In the genomic region with DNA sequence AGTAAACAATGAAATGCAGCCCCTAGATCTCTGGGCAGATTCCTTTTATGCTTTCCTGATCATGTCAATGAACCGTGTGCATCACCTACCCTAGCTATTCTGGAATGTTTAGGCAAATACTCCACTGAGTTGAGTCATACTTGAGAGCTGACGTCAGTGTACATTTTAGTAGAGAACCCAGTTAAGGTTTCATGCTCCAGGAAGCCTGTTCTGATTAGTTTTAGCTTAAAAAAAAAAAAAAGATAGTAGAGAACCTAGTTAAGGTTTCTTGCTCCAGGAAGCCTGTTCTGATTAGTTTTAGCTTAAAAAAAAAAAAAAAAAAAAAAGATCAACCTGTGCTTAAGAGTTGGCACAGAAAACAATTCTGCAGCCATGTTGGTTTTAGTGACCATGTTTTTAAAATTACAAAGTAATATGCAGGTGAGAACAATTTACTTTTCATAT, we compare ENCODE assay signal across 12 cellular contexts. TPM values are rescaled to one million over a fixed set of nuclear protein-coding genes. Genes with fewer than 3 reads are reported as not detected.
DNase-seq lines count a peak whose midpoint lies in the region; ATAC-seq and TF ChIP-seq lines count a peak whose summit lies in the region.
"Had no signal": no experiment of that assay in that cellular context is flagged by ENCODE, and none has a peak within 500 bp of the region (broad histone marks: within the 10 kb centered on the region; RNA-seq: fewer than 3 reads in every experiment).

No MANE protein-coding gene starts in this region.

- no peaks in the 10 kb centered on the region for H3K36me3 Mint-ChIP-seq in nephron (ENCODE audit: low read depth)

- DNase-seq in Caki2 (ENCODE audit: low read depth), result peak; percentile 96
- peak; percentile 45 for DNase-seq in LoVo (ENCODE audit: low spot score)
- DNase-seq in epithelial cell of esophagus (ENCODE audit: low read depth), result peak; percentile 90
- no peak for DNase-seq in Peyer's patch
- no peak for DNase-seq in stimulated activated naive CD4-positive, alpha-beta T cell (lab: John Stamatoyannopoulos, UW)
- no peak for DNase-seq in stimulated activated CD4-positive, alpha-beta T cell treated with anti-CD3 and anti-CD28 coated beads, Interleukin-12 subunit alpha, Interleukin-12 subunit beta, amount 100 ng/mL, for 4 hours
- DNase-seq: activated CD4-positive, alpha-beta memory T cell treated with anti-CD3 and anti-CD28 coated beads, Interleukin-2, amount 10 ng/mL, durations not matched to agents 7 days and 5 days; caudate nucleus; DMS153; stimulated activated CD4-positive, alpha-beta T cell treated with anti-CD3 and anti-CD28 coated beads, Interleukin-2, amount 100 ng/mL, for 48 hours had no signal

- no peak for TF ChIP-seq CTCF in epithelial cell of esophagus (IDR thresholded peaks at IDR 0.05; ENCODE audit: insufficient read depth, low read depth, low read length, missing control alignments)
- no peak for TF ChIP-seq CTCF in nephron (IDR thresholded peaks at IDR 0.05; ENCODE audit: unreplicated experiment in 3 of 3)
- no peak for TF ChIP-seq CTCF in Peyer's patch (IDR thresholded peaks at IDR 0.05)

- H3K27me3 ChIP-seq in Peyer's patch, result no peaks in the 10 kb centered on the region

- no peak for TF ChIP-seq POLR2A in Peyer's patch (IDR thresholded peaks at IDR 0.05)

- H3K4me3 ChIP-seq in epithelial cell of esophagus (ENCODE audit: low read length) (no peak overlapping the region), Peyer's patch (no peak overlapping the region)

- no peaks in the 10 kb centered on the region for H3K4me1 ChIP-seq in Peyer's patch

- in situ Hi-C loops in Caki2 (cut with HindIII; ENCODE audit: low pct_unique_long_range_greater_than_20kb, low sequenced_read_pairs), result no loop called here

- no peak overlapping the region for H3K27ac ChIP-seq in Peyer's patch

- H3K9me3 Mint-ChIP-seq in nephron, result no peaks in the 10 kb centered on the region
- H3K9me3 Mint-ChIP-seq: activated CD4-positive, alpha-beta memory T cell treated with anti-CD3 and anti-CD28 coated beads, Interleukin-2, amount 10 ng/mL, durations not matched to agents 7 days and 5 days had no signal

- no peaks in the 10 kb centered on the region for H3K36me3 ChIP-seq in Peyer's patch

- no peaks in the 10 kb centered on the region for H3K27me3 Mint-ChIP-seq in nephron (ENCODE audit: low read depth)

- H3K9me3 ChIP-seq in Peyer's patch, result no peaks in the 10 kb centered on the region

- ATAC-seq in GM18909 (IDR thresholded peaks at IDR 0.05; ENCODE audit: poor library complexity, unreplicated experiment), result no peak

- peaks cover 56% of the 10 kb centered on the region for H3K4me1 Mint-ChIP-seq in nephron

- peak overlapping the region in 1 of 3 experiments; percentile 7 for H3K4me3 Mint-ChIP-seq in nephron
- H3K4me3 Mint-ChIP-seq: activated CD4-positive, alpha-beta memory T cell treated with anti-CD3 and anti-CD28 coated beads, Interleukin-2, amount 10 ng/mL, durations not matched to agents 7 days and 5 days had no signal

- H3K27ac Mint-ChIP-seq in nephron, result peak overlapping the region; percentile 67 to 87 (median 74)
- H3K27ac Mint-ChIP-seq: activated CD4-positive, alpha-beta memory T cell treated with anti-CD3 and anti-CD28 coated beads, Interleukin-2, amount 10 ng/mL, durations not matched to agents 7 days and 5 days had no signal

RNA-seq across cellular contexts. Expression of a gene that starts 3.7 kb away (rescaled TPM):
- 81.5 and 115 TPM in 2 replicates for total RNA-seq in Caki2 (2014; rRNA removed; shearing (Covaris generic); ENCODE audit: low replicate concordance)
- total RNA-seq in Peyer's patch, result 10 to 100 TPM; 44.6 to 65.8 (median 52.9) TPM

Comparison
In these comparisons a context has a peak if more than half of its experiments do, and no peak if none do; other contexts are left out.
1. DNase-seq: peak in Caki2 (single experiment), LoVo (single experiment) and epithelial cell of esophagus (single experiment); none in Peyer's patch (0 of 3), stimulated activated naive CD4-positive, alpha-beta T cell (0 of 6) and stimulated activated CD4-positive, alpha-beta T cell treated with anti-CD3 and anti-CD28 coated beads, Interleukin-12 subunit alpha, Interleukin-12 subunit beta, amount 100 ng/mL, for 4 hours (single experiment).